8 cellular contexts compared by ENCODE assay signal in the genomic region with DNA sequence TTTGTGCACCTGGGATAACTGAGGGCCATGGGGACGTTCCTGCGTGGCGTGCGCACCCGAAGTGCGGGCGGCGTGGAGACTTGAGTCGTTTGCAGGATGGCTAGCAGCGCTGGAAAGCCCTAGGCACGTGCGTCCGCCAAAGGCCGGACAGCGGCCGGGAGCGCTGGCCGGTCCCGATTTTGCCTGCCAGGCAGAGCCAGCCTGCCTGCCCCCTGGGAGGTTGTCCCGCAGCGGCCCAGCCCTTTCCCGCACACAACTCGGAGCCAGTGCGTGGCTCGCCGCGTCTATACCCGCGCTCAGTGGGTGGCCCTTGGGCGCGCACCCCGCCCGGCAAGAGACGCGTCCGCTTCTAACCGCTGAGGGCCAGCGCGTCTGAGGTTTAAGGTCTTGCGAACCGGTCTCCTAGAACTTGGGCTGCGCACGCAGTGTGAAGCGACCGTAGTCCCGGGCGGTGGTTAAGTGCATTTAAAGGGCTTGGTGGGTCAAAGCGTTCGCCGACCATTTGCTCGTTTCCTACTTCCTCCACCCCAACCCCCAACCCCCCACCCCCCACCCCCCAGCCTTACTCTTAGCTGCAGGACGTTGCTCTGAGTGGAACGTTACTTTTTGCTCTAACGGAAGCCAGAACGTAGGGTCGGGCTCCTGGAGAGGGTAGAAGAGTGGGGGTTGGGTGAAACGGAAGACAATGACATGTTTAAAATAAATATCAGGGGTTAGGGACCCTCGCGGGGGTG. TPM values are rescaled to one million over a fixed set of nuclear protein-coding genes. Genes with fewer than 3 reads are reported as not detected.
DNase-seq lines count a peak whose midpoint lies in the region; ATAC-seq, FAIRE-seq and TF ChIP-seq lines count a peak whose summit lies in the region.

No MANE protein-coding gene starts in this region.

- peaks cover 0 to 2% (median 0%) of the 10 kb centered on the region in 6 donors for H3K9me3 Mint-ChIP-seq in immature natural killer cell

- peaks cover 54% of the 10 kb centered on the region for H3K79me2 ChIP-seq in K562 (ENCODE audit: control insufficient read depth, insufficient read depth, low read length)

- peak overlapping the region; percentile 93 for H3K27ac ChIP-seq in K562 (ENCODE audit: extremely low read depth, low read depth, low read length)

- peaks cover 36% of the 10 kb centered on the region for H3K36me3 ChIP-seq in K562 (ENCODE audit: control insufficient read depth, insufficient read depth, low read length)

- POLR2A ChIA-PET in K562 (lab: Yijun Ruan, JAX) = interaction anchor here (0.6 kb wide), 2 partner anchors 11 to 909 kb away, joined by 3 read pairs; no protein-coding TSS in a partner anchor

- TF ChIP-seq CTCF in K562 (IDR thresholded peaks at IDR 0.05 in 2 of 3, conservative IDR thresholded peaks at IDR 0.05 in 1 of 3; ENCODE audit: insufficient read depth in 2 of 3, low read depth in 1 of 3, low read length in 3 of 3) = no peak

- in situ Hi-C loops in K562 (cut with MboI) = no loop called here

- H3K4me2 ChIP-seq in K562 (ENCODE audit: insufficient read depth, low read length) = peak overlapping the region; percentile 92

- TF ChIP-seq RAD21 in K562 (CRISPR knock-in tag; conservative IDR thresholded peaks at IDR 0.05 in 1 of 2, IDR thresholded peaks at IDR 0.05 in 1 of 2) = no peak

- no peaks in the 10 kb centered on the region for H3K36me3 Mint-ChIP-seq in immature natural killer cell

- no peaks in the 10 kb centered on the region for H3K9me3 ChIP-seq in K562 (replicated peaks; ENCODE audit: control insufficient read depth, insufficient read depth, low read depth, low read length)

- FAIRE-seq in K562 (lab: Jason Lieb, UNC) = no peak

- H3K4me3 ChIP-seq in K562 = peak overlapping the region; percentile 78

- CTCF ChIA-PET in K562 (lab: Yijun Ruan, JAX; ENCODE audit: low intra/inter-chr PET ratio) = no interaction called here

- peak overlapping the region; percentile 81 to 85 (median 84) for H3K4me3 Mint-ChIP-seq in immature natural killer cell

- H4K20me1 ChIP-seq in K562 (replicated peaks; ENCODE audit: control insufficient read depth, insufficient read depth, low read length) = peaks cover 17% of the 10 kb centered on the region; the same call in 1 of the 2 replicates

- peaks cover 3% of the 10 kb centered on the region for H3K9me1 ChIP-seq in K562 (ENCODE audit: control insufficient read depth, insufficient read depth, low read length)

- ATAC-seq in GM21423 (IDR thresholded peaks at IDR 0.05; ENCODE audit: unreplicated experiment) (peak; percentile 27), K562 (peak; percentile 87)

- peaks cover 6 to 28% (median 7%) of the 10 kb centered on the region in 3 donors for H3K27me3 Mint-ChIP-seq in immature natural killer cell (ENCODE audit: low read depth in 3 of 3)

- no peak for TF ChIP-seq EP300 in K562 (IDR thresholded peaks at IDR 0.05; ENCODE audit: low read length)

- H2AFZ ChIP-seq in K562 (ENCODE audit: low read depth, low read length) = peak overlapping the region; percentile 98

- H3K4me1 ChIP-seq in K562 (replicated peaks in 1 of 2; ENCODE audit: control insufficient read depth in 2 of 2, insufficient read depth in 2 of 2, low read length in 2 of 2) = peaks cover 17 to 22% of the 10 kb centered on the region in 2 experiments; a peak in 4 of 5 replicates

- peak overlapping the region; percentile 85 to 100 for H3K9ac ChIP-seq in K562 (ENCODE audit: insufficient read depth in 1 of 2, low read depth in 2 of 2, low read length in 2 of 2)

- intact Hi-C loops in K562 (cut with micrococcal nuclease) = loop anchor here (2.0 to 10.0 kb wide), 2 partner anchors 140 to 264 kb away; no protein-coding TSS in a partner anchor

- no TSS peak for BruUV-seq in K562 (replicated peaks; lab: Mats Ljungman, UMichigan)

- WGBS in K562 (ENCODE audit: insufficient coverage, low coverage, missing lambda C conversion rate) = 1% methylated on average over 54 of the region's 59 CpGs

- H3K4me1 Mint-ChIP-seq in immature natural killer cell = peaks cover 13 to 18% of the 10 kb centered on the region in 2 donors

- no peak overlapping the region for H3K27ac Mint-ChIP-seq in immature natural killer cell

- peak; percentile 79 for DNase-seq in EL
- peak in 48 of 76 experiments; percentile 9 to 61 (median 33) for DNase-seq in HUDEP-2 (lab: John Stamatoyannopoulos, UW; ENCODE audit: unreplicated experiment in 76 of 76)
- peak; percentile 73 for DNase-seq in RPMI8226
- peak; percentile 69 to 81 (median 70) for DNase-seq in K562 (ENCODE audit: extremely low read depth in 1 of 4, low spot score in 3 of 4)
- DNase-seq in immature natural killer cell = peak; percentile 6 to 30 (median 28)
- DNase-seq in stimulated activated CD4-positive, alpha-beta T cell treated with anti-CD3 and anti-CD28 coated beads, Interleukin-15, amount 100 ng/mL, for 48 hours (ENCODE audit: low read depth in 2 of 2) = peak; percentile 15 to 21
- DNase-seq in mesenteric fat pad (ENCODE audit: low spot score) = no peak

- 0 out of 5 replicates have a peak, but pooled peaks cover 0 to 5% of the 10 kb centered on the region in 2 experiments for H3K27me3 ChIP-seq in K562 (ENCODE audit: control insufficient read depth in 2 of 2, insufficient read depth in 2 of 2, low read length in 2 of 2)

- TF ChIP-seq POLR2A in K562 (conservative IDR thresholded peaks at IDR 0.05) = peak; percentile 66

TF ChIP-seq in K562, 482 proteins besides CTCF, POLR2A, EP300 and RAD21 (continues in another document):
- TF ChIP-seq XRCC3 (IDR thresholded peaks at IDR 0.05) (no peak), ELF1 (tag; IDR thresholded peaks at IDR 0.05) (no peak), SAFB (IDR thresholded peaks at IDR 0.05; ENCODE audit: borderline replicate concordance, low read depth, low read length) (peak; percentile 9; the same call in 1 of the 2 replicates), ZFP1 (CRISPR knock-in tag; IDR thresholded peaks at IDR 0.05) (no peak), CC2D1A (IDR thresholded peaks at IDR 0.05) (no peak), TGIF2 (CRISPR knock-in tag; IDR thresholded peaks at IDR 0.05) (peak; percentile 59; the same call in 1 of the 2 replicates), CREB3 (tag; conservative IDR thresholded peaks at IDR 0.05; ENCODE audit: low read depth) (no peak), ZNF395 (CRISPR knock-in tag; IDR thresholded peaks at IDR 0.05) (no peak; the same call in 1 of the 2 replicates), CAMTA2 (CRISPR knock-in tag; conservative IDR thresholded peaks at IDR 0.05) (no peak), ZNF717 (CRISPR knock-in tag; IDR thresholded peaks at IDR 0.05) (no peak), ZNF23 (CRISPR knock-in tag; IDR thresholded peaks at IDR 0.05) (no peak), ATF4 (CRISPR knock-in tag; IDR thresholded peaks at IDR 0.05) (no peak), HMG20A (CRISPR knock-in tag; conservative IDR thresholded peaks at IDR 0.05) (no peak)
- TF ChIP-seq, protein P1, sequence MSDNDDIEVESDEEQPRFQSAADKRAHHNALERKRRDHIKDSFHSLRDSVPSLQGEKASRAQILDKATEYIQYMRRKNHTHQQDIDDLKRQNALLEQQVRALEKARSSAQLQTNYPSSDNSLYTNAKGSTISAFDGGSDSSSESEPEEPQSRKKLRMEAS (CRISPR knock-in tag; IDR thresholded peaks at IDR 0.05) = peak; percentile 92

RNA-seq across cellular contexts. Expression of gene CDCA7, which starts 0.6 kb away (rescaled TPM):
- 62.9 and 117 TPM in 2 replicates for total RNA-seq in K562 (2011; cell fraction: chromatin; rRNA removed; ENCODE audit: low replicate concordance)
- total RNA-seq in K562 (2011; cell fraction: nucleolus; rRNA removed) = 32.5 and 35.9 TPM in 2 replicates
- total RNA-seq in K562 (2011; cell fraction: nucleoplasm; rRNA removed) = 55.9 and 67.6 TPM in 2 replicates
- 43.8 and 57.6 TPM in 2 replicates for total RNA-seq in K562 (2014; rRNA removed)
- total RNA-seq in K562 (2014; rRNA removed; fragmentation: Illumina TruSeq; extraction: Trizol) = 51.0 and 51.8 TPM in 2 replicates
- total RNA-seq in K562 (2015; rRNA removed; fragmentation: Illumina TruSeq; extraction: Trizol) = 45.8 and 48.0 TPM in 2 replicates
- total RNA-seq in K562 (2021) = 65.8 and 66.8 TPM in 2 replicates
- polyA plus RNA-seq in K562 (2011; rRNA removed) = 121 and 122 TPM in 2 replicates
- 47.5 and 73.0 TPM in 2 replicates for polyA plus RNA-seq in K562 (2011; cell fraction: cytosol; rRNA removed)
- 257 and 276 TPM in 2 replicates for polyA plus RNA-seq in K562 (2011; cell fraction: nucleus; rRNA removed)
- polyA plus RNA-seq in K562 (2012) = 30.0 and 43.1 TPM in 2 replicates
- 69.3 and 80.4 TPM in 2 replicates for polyA plus RNA-seq in K562 (2014; fragmentation: Illumina TruSeq; extraction: Trizol)
- polyA plus RNA-seq in K562 (2014; fragmentation: Nextera tagmentation; extraction: Ambion mirVana) = 10 to 100 TPM; 28.5 to 41.4 TPM
- 87.4 and 88.8 TPM in 2 replicates for polyA plus RNA-seq in K562 (2014; rRNA removed)
- 54.5 and 61.8 TPM in 2 replicates for polyA minus RNA-seq in K562 (2011; rRNA and poly(A)+ RNA removed)
- 41.7 and 43.2 TPM in 2 replicates for polyA minus RNA-seq in K562 (2011; cell fraction: cytosol; rRNA and poly(A)+ RNA removed)
- 32.2 and 47.1 TPM in 2 replicates for polyA minus RNA-seq in K562 (2011; cell fraction: nucleus; rRNA and poly(A)+ RNA removed)
- 1 to 10 TPM in 2 of 3 donors, not detected in 1; 1.6 to 5.3 TPM for polyA plus RNA-seq in immature natural killer cell
- total RNA-seq in mesenteric fat pad = 0.22 TPM

Comparison
In these comparisons a context has a peak if more than half of its experiments do, and no peak if none do; other contexts are left out.
1. RNA of gene CDCA7, which starts 0.6 kb away (total RNA-seq): 32.5 to 117 TPM in K562; 0.22 TPM in mesenteric fat pad (single experiment); every median in the first group is over 10 times any median in the second.